In the genomic region with DNA sequence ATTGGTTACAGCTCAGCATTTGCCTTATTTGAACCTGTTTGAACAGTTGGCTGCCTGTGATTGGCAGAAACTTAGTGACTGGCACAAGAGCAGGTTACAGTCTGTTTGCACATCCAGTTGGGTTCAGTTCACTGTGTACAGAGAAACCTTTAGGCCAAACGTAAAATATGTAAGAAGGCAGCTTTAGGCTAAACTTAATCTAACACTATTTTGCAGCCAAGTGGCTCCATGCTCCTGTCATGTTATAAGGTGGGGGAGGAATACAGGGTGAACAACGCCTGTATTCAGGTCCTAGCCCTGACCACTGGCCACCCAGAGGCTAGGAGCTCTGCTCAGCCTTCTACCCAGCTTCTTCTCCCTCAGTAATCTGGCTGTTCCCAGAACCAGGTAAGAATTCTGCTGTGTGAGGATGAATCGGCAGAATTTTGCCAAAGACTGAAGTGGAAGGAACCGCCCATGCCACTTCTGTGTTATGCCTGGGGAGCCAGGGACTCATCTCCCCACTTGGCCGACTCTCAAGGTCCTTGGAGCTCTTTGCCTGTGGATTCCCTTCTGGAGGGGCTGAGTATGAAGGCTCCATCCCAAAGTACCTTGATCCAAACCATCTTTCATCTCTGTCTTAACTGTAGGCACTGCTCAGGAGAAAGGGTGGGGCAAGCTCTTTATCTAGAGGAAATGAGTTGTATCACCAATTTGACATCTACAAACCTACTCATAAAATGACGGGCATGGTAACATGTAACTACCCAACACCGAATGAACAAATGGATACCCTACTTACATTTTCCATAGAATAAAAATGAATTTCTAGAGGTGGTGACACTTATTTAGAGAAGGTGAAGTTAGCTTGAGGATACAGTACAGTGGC, we compare ENCODE assay signal across 1 cellular context.
TF ChIP-seq lines count a peak whose summit lies in the region.

No MANE protein-coding gene starts in this region.

TF ChIP-seq in K562, 482 proteins besides CTCF, POLR2A, EP300 and RAD21 (continued from another document and continues in another):
- TF ChIP-seq TRIM25 (IDR thresholded peaks at IDR 0.05; ENCODE audit: borderline replicate concordance) (no peak), KAT7 (CRISPR knock-in tag; IDR thresholded peaks at IDR 0.05; ENCODE audit: borderline replicate concordance) (no peak), ZNF212 (CRISPR knock-in tag; IDR thresholded peaks at IDR 0.05) (0 out of 2 replicates have a peak, but pooled peaks have one; percentile 65), NUFIP1 (IDR thresholded peaks at IDR 0.05; ENCODE audit: partially characterized antibody) (no peak), BRD9 (IDR thresholded peaks at IDR 0.05; ENCODE audit: low read depth, partially characterized antibody) (peak; percentile 68), C11orf30 (IDR thresholded peaks at IDR 0.05; ENCODE audit: low read depth) (peak; percentile 99), HNRNPLL (IDR thresholded peaks at IDR 0.05; ENCODE audit: low read depth, low read length, poor library complexity, severe bottlenecking) (no peak), STAT5B (CRISPR knock-in tag; IDR thresholded peaks at IDR 0.05) (no peak), PHF8 (IDR thresholded peaks at IDR 0.05; ENCODE audit: borderline replicate concordance, low read length) (peak; percentile 25; the same call in 1 of the 2 replicates), TOE1 (IDR thresholded peaks at IDR 0.05; ENCODE audit: borderline replicate concordance) (peak; percentile 59; the same call in 1 of the 2 replicates), TOE1 (CRISPR knock-in tag; IDR thresholded peaks at IDR 0.05; ENCODE audit: borderline replicate concordance, low read depth) (no peak), ZFX (CRISPR knock-in tag; IDR thresholded peaks at IDR 0.05) (no peak), ZBTB8A (IDR thresholded peaks at IDR 0.05; ENCODE audit: partially characterized antibody) (no peak), HMGN3 (IDR thresholded peaks at IDR 0.05; ENCODE audit: borderline replicate concordance, extremely low read depth, insufficient read length, low read depth, low read length) (no peak), MTF1 (CRISPR knock-in tag; IDR thresholded peaks at IDR 0.05; ENCODE audit: borderline replicate concordance) (no peak), ZNF583 (CRISPR knock-in tag; IDR thresholded peaks at IDR 0.05) (0 out of 2 replicates have a peak, but pooled peaks have one; percentile 66), SOX6 (IDR thresholded peaks at IDR 0.05) (peak; percentile 54), PTTG1 (tag; IDR thresholded peaks at IDR 0.05; ENCODE audit: low read depth) (no peak), ZNF584 (CRISPR knock-in tag; IDR thresholded peaks at IDR 0.05; ENCODE audit: low read depth) (peak; percentile 89), FOXP4 (CRISPR knock-in tag; IDR thresholded peaks at IDR 0.05; ENCODE audit: borderline replicate concordance) (no peak), SMARCE1 (IDR thresholded peaks at IDR 0.05) (peak; percentile 87), SAFB2 (IDR thresholded peaks at IDR 0.05; ENCODE audit: borderline replicate concordance, low read depth, low read length, severe bottlenecking) (no peak), RBM25 (IDR thresholded peaks at IDR 0.05; ENCODE audit: low read depth, low read length, severe bottlenecking) (no peak), MCM3 (IDR thresholded peaks at IDR 0.05) (no peak), LARP7 (IDR thresholded peaks at IDR 0.05) (no peak), ZNF347 (CRISPR knock-in tag; IDR thresholded peaks at IDR 0.05; ENCODE audit: low read depth) (no peak), BCOR (IDR thresholded peaks at IDR 0.05) (no peak), IFI16 (CRISPR knock-in tag; IDR thresholded peaks at IDR 0.05) (peak; percentile 59; the same call in 1 of the 2 replicates), MAZ (CRISPR knock-in tag; conservative IDR thresholded peaks at IDR 0.05 in 1 of 2, IDR thresholded peaks at IDR 0.05 in 1 of 2) (peak in 1 of 2 experiments; percentile 71; a peak in 1 of 4 replicates), KDM1A (IDR thresholded peaks at IDR 0.05) (peak in 1 of 2 experiments; percentile 55; a peak in 2 of 4 replicates), SRF (CRISPR knock-in tag; IDR thresholded peaks at IDR 0.05) (0 out of 4 replicates have a peak, but pooled peaks of 1 of the 2 experiments have one; percentile 50), BRD4 (IDR thresholded peaks at IDR 0.05) (peak; percentile 85; the same call in 1 of the 2 replicates), MCM7 (IDR thresholded peaks at IDR 0.05) (no peak), CBX3 (IDR thresholded peaks at IDR 0.05; ENCODE audit: borderline replicate concordance in 1 of 2, low read length in 2 of 2) (peak in 1 of 2 experiments; percentile 59; a peak in 1 of 3 replicates), TFAM (CRISPR knock-in tag; conservative IDR thresholded peaks at IDR 0.05) (no peak), ATF7 (IDR thresholded peaks at IDR 0.05) (peak; percentile 63; the same call in 1 of the 2 replicates), DMBX1 (CRISPR knock-in tag; IDR thresholded peaks at IDR 0.05; ENCODE audit: borderline replicate concordance) (peak; percentile 71), ZC3H8 (IDR thresholded peaks at IDR 0.05) (no peak)
- TF ChIP-seq, protein P1, sequence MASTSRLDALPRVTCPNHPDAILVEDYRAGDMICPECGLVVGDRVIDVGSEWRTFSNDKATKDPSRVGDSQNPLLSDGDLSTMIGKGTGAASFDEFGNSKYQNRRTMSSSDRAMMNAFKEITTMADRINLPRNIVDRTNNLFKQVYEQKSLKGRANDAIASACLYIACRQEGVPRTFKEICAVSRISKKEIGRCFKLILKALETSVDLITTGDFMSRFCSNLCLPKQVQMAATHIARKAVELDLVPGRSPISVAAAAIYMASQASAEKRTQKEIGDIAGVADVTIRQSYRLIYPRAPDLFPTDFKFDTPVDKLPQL (IDR thresholded peaks at IDR 0.05; ENCODE audit: extremely low read depth, insufficient read length), result no peak
- TF ChIP-seq, protein P2, sequence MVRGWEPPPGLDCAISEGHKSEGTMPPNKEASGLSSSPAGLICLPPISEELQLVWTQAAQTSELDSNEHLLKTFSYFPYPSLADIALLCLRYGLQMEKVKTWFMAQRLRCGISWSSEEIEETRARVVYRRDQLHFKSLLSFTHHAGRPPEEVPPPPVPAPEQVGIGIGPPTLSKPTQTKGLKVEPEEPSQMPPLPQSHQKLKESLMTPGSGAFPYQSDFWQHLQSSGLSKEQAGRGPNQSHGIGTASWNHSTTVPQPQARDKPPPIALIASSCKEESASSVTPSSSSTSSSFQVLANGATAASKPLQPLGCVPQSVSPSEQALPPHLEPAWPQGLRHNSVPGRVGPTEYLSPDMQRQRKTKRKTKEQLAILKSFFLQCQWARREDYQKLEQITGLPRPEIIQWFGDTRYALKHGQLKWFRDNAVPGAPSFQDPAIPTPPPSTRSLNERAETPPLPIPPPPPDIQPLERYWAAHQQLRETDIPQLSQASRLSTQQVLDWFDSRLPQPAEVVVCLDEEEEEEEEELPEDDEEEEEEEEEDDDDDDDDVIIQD (CRISPR knock-in tag; IDR thresholded peaks at IDR 0.05), result no peak
- TF ChIP-seq, protein P3, sequence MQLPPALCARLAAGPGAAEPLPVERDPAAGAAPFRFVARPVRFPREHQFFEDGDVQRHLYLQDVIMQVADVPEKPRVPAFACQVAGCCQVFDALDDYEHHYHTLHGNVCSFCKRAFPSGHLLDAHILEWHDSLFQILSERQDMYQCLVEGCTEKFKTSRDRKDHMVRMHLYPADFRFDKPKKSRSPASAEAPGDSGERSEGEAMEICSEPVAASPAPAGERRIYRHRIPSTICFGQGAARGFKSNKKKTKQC (CRISPR knock-in tag; IDR thresholded peaks at IDR 0.05), result no peak
- TF ChIP-seq, protein P4, sequence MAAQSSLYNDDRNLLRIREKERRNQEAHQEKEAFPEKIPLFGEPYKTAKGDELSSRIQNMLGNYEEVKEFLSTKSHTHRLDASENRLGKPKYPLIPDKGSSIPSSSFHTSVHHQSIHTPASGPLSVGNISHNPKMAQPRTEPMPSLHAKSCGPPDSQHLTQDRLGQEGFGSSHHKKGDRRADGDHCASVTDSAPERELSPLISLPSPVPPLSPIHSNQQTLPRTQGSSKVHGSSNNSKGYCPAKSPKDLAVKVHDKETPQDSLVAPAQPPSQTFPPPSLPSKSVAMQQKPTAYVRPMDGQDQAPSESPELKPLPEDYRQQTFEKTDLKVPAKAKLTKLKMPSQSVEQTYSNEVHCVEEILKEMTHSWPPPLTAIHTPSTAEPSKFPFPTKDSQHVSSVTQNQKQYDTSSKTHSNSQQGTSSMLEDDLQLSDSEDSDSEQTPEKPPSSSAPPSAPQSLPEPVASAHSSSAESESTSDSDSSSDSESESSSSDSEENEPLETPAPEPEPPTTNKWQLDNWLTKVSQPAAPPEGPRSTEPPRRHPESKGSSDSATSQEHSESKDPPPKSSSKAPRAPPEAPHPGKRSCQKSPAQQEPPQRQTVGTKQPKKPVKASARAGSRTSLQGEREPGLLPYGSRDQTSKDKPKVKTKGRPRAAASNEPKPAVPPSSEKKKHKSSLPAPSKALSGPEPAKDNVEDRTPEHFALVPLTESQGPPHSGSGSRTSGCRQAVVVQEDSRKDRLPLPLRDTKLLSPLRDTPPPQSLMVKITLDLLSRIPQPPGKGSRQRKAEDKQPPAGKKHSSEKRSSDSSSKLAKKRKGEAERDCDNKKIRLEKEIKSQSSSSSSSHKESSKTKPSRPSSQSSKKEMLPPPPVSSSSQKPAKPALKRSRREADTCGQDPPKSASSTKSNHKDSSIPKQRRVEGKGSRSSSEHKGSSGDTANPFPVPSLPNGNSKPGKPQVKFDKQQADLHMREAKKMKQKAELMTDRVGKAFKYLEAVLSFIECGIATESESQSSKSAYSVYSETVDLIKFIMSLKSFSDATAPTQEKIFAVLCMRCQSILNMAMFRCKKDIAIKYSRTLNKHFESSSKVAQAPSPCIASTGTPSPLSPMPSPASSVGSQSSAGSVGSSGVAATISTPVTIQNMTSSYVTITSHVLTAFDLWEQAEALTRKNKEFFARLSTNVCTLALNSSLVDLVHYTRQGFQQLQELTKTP (IDR thresholded peaks at IDR 0.05; ENCODE audit: low read depth in 1 of 2, partially characterized antibody in 2 of 2), result no peak
- TF ChIP-seq, protein P5, sequence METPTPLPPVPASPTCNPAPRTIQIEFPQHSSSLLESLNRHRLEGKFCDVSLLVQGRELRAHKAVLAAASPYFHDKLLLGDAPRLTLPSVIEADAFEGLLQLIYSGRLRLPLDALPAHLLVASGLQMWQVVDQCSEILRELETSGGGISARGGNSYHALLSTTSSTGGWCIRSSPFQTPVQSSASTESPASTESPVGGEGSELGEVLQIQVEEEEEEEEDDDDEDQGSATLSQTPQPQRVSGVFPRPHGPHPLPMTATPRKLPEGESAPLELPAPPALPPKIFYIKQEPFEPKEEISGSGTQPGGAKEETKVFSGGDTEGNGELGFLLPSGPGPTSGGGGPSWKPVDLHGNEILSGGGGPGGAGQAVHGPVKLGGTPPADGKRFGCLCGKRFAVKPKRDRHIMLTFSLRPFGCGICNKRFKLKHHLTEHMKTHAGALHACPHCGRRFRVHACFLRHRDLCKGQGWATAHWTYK (CRISPR knock-in tag; IDR thresholded peaks at IDR 0.05), result peak; percentile 49; the same call in 1 of the 2 replicates
- TF ChIP-seq, protein P6, sequence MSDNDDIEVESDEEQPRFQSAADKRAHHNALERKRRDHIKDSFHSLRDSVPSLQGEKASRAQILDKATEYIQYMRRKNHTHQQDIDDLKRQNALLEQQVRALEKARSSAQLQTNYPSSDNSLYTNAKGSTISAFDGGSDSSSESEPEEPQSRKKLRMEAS (CRISPR knock-in tag; IDR thresholded peaks at IDR 0.05), result no peak
- TF ChIP-seq, protein P7, sequence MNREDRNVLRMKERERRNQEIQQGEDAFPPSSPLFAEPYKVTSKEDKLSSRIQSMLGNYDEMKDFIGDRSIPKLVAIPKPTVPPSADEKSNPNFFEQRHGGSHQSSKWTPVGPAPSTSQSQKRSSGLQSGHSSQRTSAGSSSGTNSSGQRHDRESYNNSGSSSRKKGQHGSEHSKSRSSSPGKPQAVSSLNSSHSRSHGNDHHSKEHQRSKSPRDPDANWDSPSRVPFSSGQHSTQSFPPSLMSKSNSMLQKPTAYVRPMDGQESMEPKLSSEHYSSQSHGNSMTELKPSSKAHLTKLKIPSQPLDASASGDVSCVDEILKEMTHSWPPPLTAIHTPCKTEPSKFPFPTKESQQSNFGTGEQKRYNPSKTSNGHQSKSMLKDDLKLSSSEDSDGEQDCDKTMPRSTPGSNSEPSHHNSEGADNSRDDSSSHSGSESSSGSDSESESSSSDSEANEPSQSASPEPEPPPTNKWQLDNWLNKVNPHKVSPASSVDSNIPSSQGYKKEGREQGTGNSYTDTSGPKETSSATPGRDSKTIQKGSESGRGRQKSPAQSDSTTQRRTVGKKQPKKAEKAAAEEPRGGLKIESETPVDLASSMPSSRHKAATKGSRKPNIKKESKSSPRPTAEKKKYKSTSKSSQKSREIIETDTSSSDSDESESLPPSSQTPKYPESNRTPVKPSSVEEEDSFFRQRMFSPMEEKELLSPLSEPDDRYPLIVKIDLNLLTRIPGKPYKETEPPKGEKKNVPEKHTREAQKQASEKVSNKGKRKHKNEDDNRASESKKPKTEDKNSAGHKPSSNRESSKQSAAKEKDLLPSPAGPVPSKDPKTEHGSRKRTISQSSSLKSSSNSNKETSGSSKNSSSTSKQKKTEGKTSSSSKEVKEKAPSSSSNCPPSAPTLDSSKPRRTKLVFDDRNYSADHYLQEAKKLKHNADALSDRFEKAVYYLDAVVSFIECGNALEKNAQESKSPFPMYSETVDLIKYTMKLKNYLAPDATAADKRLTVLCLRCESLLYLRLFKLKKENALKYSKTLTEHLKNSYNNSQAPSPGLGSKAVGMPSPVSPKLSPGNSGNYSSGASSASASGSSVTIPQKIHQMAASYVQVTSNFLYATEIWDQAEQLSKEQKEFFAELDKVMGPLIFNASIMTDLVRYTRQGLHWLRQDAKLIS (CRISPR knock-in tag; IDR thresholded peaks at IDR 0.05), result no peak
